25 cellular contexts compared by ENCODE assay signal in the genomic region with DNA sequence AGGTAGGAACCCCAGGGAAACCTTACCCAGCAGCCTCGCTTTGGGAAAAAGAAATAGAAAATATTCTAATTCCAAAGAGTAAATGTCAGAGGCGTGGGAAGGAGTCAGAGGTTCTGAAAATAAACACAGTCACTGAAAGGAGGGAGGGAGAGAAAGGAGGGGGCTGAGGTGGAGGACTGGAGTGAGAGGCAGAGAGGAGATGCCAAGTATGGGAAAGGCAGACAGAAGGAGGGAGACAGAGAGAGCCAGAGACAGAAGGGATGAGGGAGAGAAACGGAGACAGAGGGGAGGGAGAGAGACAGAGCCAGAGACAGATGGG.
DNase-seq lines count a peak whose midpoint lies in the region; ATAC-seq, FAIRE-seq and TF ChIP-seq lines count a peak whose summit lies in the region.
"Had no signal": no experiment of that assay in that cellular context is flagged by ENCODE, and none has a peak within 500 bp of the region (broad histone marks: within the 10 kb centered on the region; RNA-seq: fewer than 3 reads in every experiment).

No MANE protein-coding gene starts in this region.

- no peaks in the 10 kb centered on the region for H3K9me3 ChIP-seq in mesenchymal stem cell (ENCODE audit: control insufficient read depth, low read length)
- H3K9me3 ChIP-seq in small intestine (ENCODE audit: control insufficient read depth, low read depth): no peaks in the 10 kb centered on the region
- H3K9me3 ChIP-seq: ascending aorta, esophagus squamous epithelium, psoas muscle, thyroid gland had no signal

- no peak overlapping the region for H3K18ac ChIP-seq in mesenchymal stem cell (ENCODE audit: low read depth in 1 of 2, low read length in 2 of 2)

- H2BK12ac ChIP-seq in mesenchymal stem cell (ENCODE audit: low read length in 2 of 2): no peak overlapping the region

- intact Hi-C loops in left ventricle myocardium superior (cut with micrococcal nuclease) (no loop called here), cardiac septum (cut with DNase I) (no loop called here)

- FAIRE-seq in small intestine (lab: Jason Lieb, UNC) (no peak), GM12892 (lab: Jason Lieb, UNC) (no peak)
- FAIRE-seq: A204.1, H54 had no signal

- H3K23ac ChIP-seq in mesenchymal stem cell (ENCODE audit: low read length in 2 of 2): no peak overlapping the region

- no peak overlapping the region for H4K8ac ChIP-seq in mesenchymal stem cell (ENCODE audit: low read length)

- H3K4me3 ChIP-seq in mesenchymal stem cell (ENCODE audit: insufficient read depth in 1 of 2, low read depth in 1 of 2, low read length in 2 of 2) (no peak overlapping the region), small intestine (ENCODE audit: low read depth in 1 of 2, low read length in 2 of 2) (no peak overlapping the region)
- H3K4me3 ChIP-seq: ascending aorta, esophagus squamous epithelium, heart right ventricle, psoas muscle, thyroid gland had no signal

- no peak overlapping the region for H3K4ac ChIP-seq in mesenchymal stem cell (ENCODE audit: low read depth in 1 of 2, low read length in 2 of 2)

- H4K91ac ChIP-seq in mesenchymal stem cell (ENCODE audit: low read length): no peak overlapping the region

- H3K4me1 ChIP-seq in mesenchymal stem cell (ENCODE audit: control insufficient read depth, insufficient read depth, low read depth, low read length) (no peaks in the 10 kb centered on the region), small intestine (ENCODE audit: control insufficient read depth in 2 of 2, insufficient read depth in 1 of 2, low read depth in 1 of 2, low read length in 1 of 2) (no peaks in the 10 kb centered on the region)
- H3K4me1 ChIP-seq: ascending aorta, psoas muscle, thyroid gland had no signal

- no peak for DNase-seq in left ventricle myocardium superior
- no peak for DNase-seq in cardiac septum (ENCODE audit: low spot score)
- DNase-seq in dedifferentiated amniotic fluid mesenchymal stem cell (ENCODE audit: extremely low spot score): peak; percentile 42
- DNase-seq in mesenchymal stem cell: no peak
- no peak for DNase-seq in small intestine
- DNase-seq in GM12892 (ENCODE audit: insufficient read length): no peak
- DNase-seq in SHP77 treated with DMSO at 0.1 percent for 48 hours (lab: John Stamatoyannopoulos, UW): no peak
- DNase-seq: activated T-cell treated with anti-CD3 and anti-CD28 coated beads, Interleukin-2, amount 50 U/mL, for 72 hours; cerebellar nuclear complex; effector memory CD4-positive, alpha-beta T cell; EL; esophagus squamous epithelium; heart right ventricle; NCI-H1436; NCI-H510A treated with DMSO at 0.1 percent for 48 hours; NK-92 treated with Interleukin-12 subunit alpha and Interleukin-12 subunit beta, amount 100 ng/mL, for 24 hours; psoas muscle; stimulated activated CD4-positive, alpha-beta T cell treated with anti-CD3 and anti-CD28 coated beads, Interleukin-2, amount 100 ng/mL, for 48 hours; stimulated activated naive CD4-positive, alpha-beta T cell; thyroid gland had no signal

- WGBS in mesenchymal stem cell: 47% methylated on average over 3 of the region's 3 CpGs
- WGBS in small intestine, 3 donors: 34 to 37% (median 36%) methylated on average over 3 of the region's 3 CpGs

- H3K27me3 ChIP-seq in mesenchymal stem cell (ENCODE audit: control insufficient read depth in 1 of 2, insufficient read depth in 1 of 2, low read length in 2 of 2) (peaks cover 6 to 31% of the 10 kb centered on the region in 2 experiments), small intestine (ENCODE audit: control insufficient read depth in 2 of 2, insufficient read depth in 2 of 2, low read length in 2 of 2) (no peaks in the 10 kb centered on the region)
- H3K27me3 ChIP-seq: ascending aorta, thyroid gland had no signal

- H3K27ac ChIP-seq in mesenchymal stem cell (ENCODE audit: low read length, poor library complexity, severe bottlenecking) (no peak overlapping the region), small intestine (ENCODE audit: low read depth in 1 of 2, low read length in 1 of 2) (no peak overlapping the region)
- H3K27ac ChIP-seq: ascending aorta, heart right ventricle, psoas muscle, thyroid gland had no signal

- H3K79me1 ChIP-seq in mesenchymal stem cell (replicated peaks; ENCODE audit: low read length, poor library complexity, severe bottlenecking): no peaks in the 10 kb centered on the region

- no peak overlapping the region for H2BK5ac ChIP-seq in mesenchymal stem cell (ENCODE audit: low read depth, low read length, poor library complexity, severe bottlenecking)

- no peak overlapping the region for H2AFZ ChIP-seq in mesenchymal stem cell (ENCODE audit: low read depth, low read length)

- H2BK15ac ChIP-seq in mesenchymal stem cell (ENCODE audit: low read depth, poor library complexity, severe bottlenecking): no peak overlapping the region

- TF ChIP-seq POLR2A in GM12892 (IDR thresholded peaks at IDR 0.05; ENCODE audit: low read depth, low read length): no peak

- no peak overlapping the region for H3K4me2 ChIP-seq in mesenchymal stem cell (ENCODE audit: low read length, poor library complexity, severe bottlenecking)

- no peak overlapping the region for H3K14ac ChIP-seq in mesenchymal stem cell (ENCODE audit: low read length in 2 of 2)

- no peak overlapping the region for H2BK120ac ChIP-seq in mesenchymal stem cell (ENCODE audit: low read depth, low read length)

- ATAC-seq in left ventricle myocardium superior: peak; percentile 18
- no peak for ATAC-seq in GM18868 (IDR thresholded peaks at IDR 0.05; ENCODE audit: unreplicated experiment)
- ATAC-seq: activated naive CD4-positive, alpha-beta T cell treated with anti-CD3 and anti-CD28 coated beads, Interleukin-2, amount 50 U/mL, for 72 hours; activated T-cell treated with anti-CD3 and anti-CD28 coated beads, Interleukin-2, amount 50 U/mL, for 72 hours; psoas muscle had no signal

- H3K9ac ChIP-seq in mesenchymal stem cell (ENCODE audit: low read length): peak overlapping the region; percentile 22

- no peak overlapping the region for H2AK5ac ChIP-seq in mesenchymal stem cell (ENCODE audit: low read length, severe bottlenecking)

- H3K36me3 ChIP-seq in mesenchymal stem cell (ENCODE audit: control insufficient read depth in 1 of 2, insufficient read depth in 2 of 2, low read depth in 1 of 2, low read length in 2 of 2) (no peaks in the 10 kb centered on the region), small intestine (ENCODE audit: control insufficient read depth in 2 of 2, insufficient read depth in 2 of 2, low read length in 2 of 2) (no peaks in the 10 kb centered on the region)
- H3K36me3 ChIP-seq: ascending aorta, esophagus squamous epithelium, heart right ventricle, thyroid gland had no signal
